Comparison of ENCODE assay signal across 8 cellular contexts in the genomic region with DNA sequence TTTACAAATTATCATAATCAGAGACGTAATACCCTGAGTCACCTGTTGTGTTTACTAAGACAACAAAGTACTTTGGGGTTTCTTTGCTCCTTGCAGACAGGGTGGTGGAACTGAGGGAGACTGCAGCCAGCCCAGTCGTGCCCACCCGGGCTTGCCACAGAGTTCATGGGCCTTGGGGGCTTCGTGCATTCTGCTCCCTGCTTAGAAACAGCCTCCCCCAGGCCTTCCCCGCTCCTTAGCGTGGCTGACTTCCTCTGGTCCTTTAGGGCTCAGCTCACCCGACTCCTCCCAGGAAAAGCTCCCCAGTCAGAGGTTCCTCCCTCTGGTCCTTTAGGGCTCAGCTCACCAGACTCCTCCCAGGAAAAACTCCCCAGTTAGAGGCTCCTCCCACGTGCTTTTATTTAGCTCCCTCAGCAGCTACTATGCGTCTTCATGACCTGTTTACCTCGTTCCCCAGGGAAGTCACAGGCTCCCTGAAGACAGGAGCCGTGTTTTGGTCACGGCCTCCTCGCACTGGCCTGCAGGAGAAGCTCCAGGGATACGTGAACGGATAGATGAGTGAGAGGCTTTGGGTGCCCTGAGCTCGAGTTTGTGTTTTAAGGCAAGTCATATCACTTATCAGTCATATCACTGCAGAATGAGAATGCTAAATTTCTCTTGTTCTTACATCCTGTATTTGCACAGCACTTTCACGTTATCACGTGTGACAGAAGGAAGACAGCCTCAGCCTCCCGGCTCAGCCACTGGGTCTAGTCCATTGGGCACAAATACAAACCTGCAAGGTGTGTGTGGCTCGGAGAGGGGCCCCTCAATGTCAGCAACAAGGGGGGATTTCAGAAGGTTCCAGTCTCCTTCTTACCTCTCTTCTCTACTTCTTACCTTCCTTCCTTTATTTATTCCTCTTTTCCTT. TPM values are rescaled to one million over a fixed set of nuclear protein-coding genes. Genes with fewer than 3 reads are reported as not detected.
DNase-seq lines count a peak whose midpoint lies in the region; ATAC-seq and TF ChIP-seq lines count a peak whose summit lies in the region.

No MANE protein-coding gene starts in this region.

- no peak overlapping the region for H3K4me3 ChIP-seq in stomach

- TF ChIP-seq POLR2A in erythroblast (IDR thresholded peaks at IDR 0.05; ENCODE audit: low read length) = peak; percentile 43
- no peak for TF ChIP-seq POLR2A in stomach (IDR thresholded peaks at IDR 0.05)

- DNase-seq in GF-D8 (lab: John Stamatoyannopoulos, UW) = peak; percentile 87
- DNase-seq in RWPE1 (ENCODE audit: low spot score) = peak; percentile 5
- DNase-seq in erythroblast (lab: John Stamatoyannopoulos, UW) = no peak
- DNase-seq in stomach = no peak
- DNase-seq in SKM-1 treated with dmso at 0.1 percent for 144 hours (lab: John Stamatoyannopoulos, UW; ENCODE audit: unreplicated experiment) = no peak
- no peak for DNase-seq in SW480 (ENCODE audit: low spot score)

- intact Hi-C loops in stomach (cut with DNase I; ENCODE audit: low total_unique reads) = no loop called here

- POLR2A ChIA-PET in RWPE1 (lab: Yijun Ruan, JAX; ENCODE audit: low non-redundant PET) = no interaction called here

- no peaks in the 10 kb centered on the region for H3K9me3 ChIP-seq in stomach

- WGBS in stomach, 5 donors = 22 to 38% (median 28%) methylated on average over 20 of the region's 20 CpGs

- CTCF ChIA-PET in RWPE1 (lab: Yijun Ruan, JAX) = no interaction called here

- H3K27ac ChIP-seq in RWPE1 (no peak overlapping the region), stomach (peak overlapping the region in 3 of 5 donors; percentile 7 to 54 (median 40))

- H3K36me3 ChIP-seq in stomach = no peaks in the 10 kb centered on the region

- peak; percentile 68 for ATAC-seq in HG02610 (IDR thresholded peaks at IDR 0.05; ENCODE audit: unreplicated experiment)
- ATAC-seq in HG03469 (IDR thresholded peaks at IDR 0.05; ENCODE audit: unreplicated experiment) = no peak

- H3K27me3 ChIP-seq in stomach = no peaks in the 10 kb centered on the region

- no peak for TF ChIP-seq EP300 in stomach (IDR thresholded peaks at IDR 0.05)

- no peak for TF ChIP-seq CTCF in RWPE1 (conservative IDR thresholded peaks at IDR 0.05; ENCODE audit: low read depth)
- TF ChIP-seq CTCF in stomach (IDR thresholded peaks at IDR 0.05) = no peak

- H3K4me1 ChIP-seq in stomach = peaks cover 0 to 21% (median 9%) of the 10 kb centered on the region in 4 donors

RNA-seq across cellular contexts. Expression of gene VIPR2, which starts 52.7 kb away (rescaled TPM):
- total RNA-seq in stomach = 10 to 100 TPM in 3 of 5 donors, 1 to 10 TPM in 2; 1.2 to 25.4 (median 11.7) TPM
- 1 to 10 TPM; 1.6 to 5.7 (median 1.7) TPM for polyA plus RNA-seq in stomach

Comparison
In these comparisons a context has a peak if more than half of its experiments do, and no peak if none do; other contexts are left out.
1. DNase-seq: peak in GF-D8 (single experiment) and RWPE1 (single experiment); none in erythroblast (0 of 2), stomach (single experiment), SKM-1 treated with dmso at 0.1 percent for 144 hours (single experiment) and SW480 (single experiment).